8 cellular contexts compared by ENCODE assay signal in the genomic region with DNA sequence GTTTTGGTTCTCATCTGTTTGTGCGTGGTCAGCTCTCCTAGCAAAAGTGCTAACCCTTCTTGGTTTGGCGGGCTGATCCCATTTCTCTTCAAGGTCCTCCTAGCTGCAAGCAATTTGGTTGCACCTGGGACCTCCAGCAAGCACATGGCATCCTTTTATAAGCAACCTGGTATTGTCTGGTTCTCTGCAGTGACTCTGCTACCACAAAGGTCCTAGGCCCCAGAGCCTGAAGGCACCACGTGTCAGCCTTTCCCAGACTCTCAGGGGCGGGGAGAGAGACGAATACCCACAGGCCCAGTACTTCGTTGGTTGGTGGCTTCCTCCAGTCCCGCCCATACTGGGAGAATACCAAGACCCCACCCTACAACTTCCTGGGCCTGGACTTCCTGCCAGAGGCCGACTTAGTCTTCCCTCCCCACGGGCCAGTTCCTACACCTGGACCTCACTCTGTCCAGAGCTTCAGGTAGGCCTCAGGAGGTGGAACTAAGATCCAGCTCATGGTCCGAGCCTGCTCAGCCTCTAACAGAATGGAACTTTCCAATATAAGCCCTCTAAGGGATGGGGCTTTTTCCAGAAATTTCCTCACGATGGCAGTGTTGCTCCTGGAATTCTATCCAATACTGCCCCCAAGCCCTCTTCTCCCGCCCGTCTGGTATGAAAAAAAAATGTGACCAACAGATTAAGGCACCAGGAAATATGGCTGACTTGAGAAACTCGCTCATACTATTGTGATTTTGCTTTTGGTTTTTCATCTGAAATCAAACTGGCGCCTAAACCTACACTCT.
DNase-seq lines count a peak whose midpoint lies in the region; ATAC-seq and TF ChIP-seq lines count a peak whose summit lies in the region.

No MANE protein-coding gene starts in this region.

- H3K23ac ChIP-seq in neuronal stem cell (ENCODE audit: low read depth, low read length, poor library complexity), result no peak overlapping the region

- CTCF ChIA-PET in BJ (lab: Yijun Ruan, JAX), result no interaction called here

- no peaks in the 10 kb centered on the region for H3K9me3 Mint-ChIP-seq in activated T-helper 1 cell treated with anti-CD3 and anti-CD28 coated beads, Interleukin-12 subunit alpha, Interleukin-12 subunit beta, Interleukin-2, Interleukin-4 antibody, amounts not matched to agents 30 ng/mL and 10 ng/mL and 1 ng/mL, durations not matched to agents 14 hours and 24 hours and 36 hours

- no peak for TF ChIP-seq POLR2A in gastroesophageal sphincter (IDR thresholded peaks at IDR 0.05)
- TF ChIP-seq POLR2A in vagina (IDR thresholded peaks at IDR 0.05), result no peak

- H4K8ac ChIP-seq in neuronal stem cell (ENCODE audit: low read depth, low read length), result no peak overlapping the region

- intact Hi-C loops in activated T-helper 1 cell treated with anti-CD3 and anti-CD28 coated beads, Interleukin-12 subunit alpha, Interleukin-12 subunit beta, Interleukin-2, Interleukin-4 antibody, amounts not matched to agents 30 ng/mL and 10 ng/mL and 1 ng/mL, durations not matched to agents 14 hours and 24 hours and 36 hours (cut with micrococcal nuclease), result loop anchor here (1.0 kb wide), 2 partner anchors 192 to 387 kb away; no protein-coding TSS in a partner anchor
- intact Hi-C loops in vagina (cut with DNase I), result no loop called here

- H3K27me3 Mint-ChIP-seq in activated T-helper 1 cell treated with anti-CD3 and anti-CD28 coated beads, Interleukin-12 subunit alpha, Interleukin-12 subunit beta, Interleukin-2, Interleukin-4 antibody, amounts not matched to agents 30 ng/mL and 10 ng/mL and 1 ng/mL, durations not matched to agents 14 hours and 24 hours and 36 hours (ENCODE audit: insufficient read depth), result no peaks in the 10 kb centered on the region

- no peak overlapping the region for H2BK120ac ChIP-seq in neuronal stem cell (ENCODE audit: low read depth, low read length)

- peak overlapping the region in 2 of 4 donors; percentile 28 to 65 for H3K27ac ChIP-seq in gastroesophageal sphincter
- peak overlapping the region; percentile 91 for H3K27ac ChIP-seq in neuronal stem cell (replicated peaks; ENCODE audit: low read length)
- H3K27ac ChIP-seq in vagina, result no peak overlapping the region

- 0 out of 2 replicates have a peak, but pooled peaks have one; percentile 12 for TF ChIP-seq CTCF in BJ (IDR thresholded peaks at IDR 0.05; ENCODE audit: insufficient read depth, low read depth, low read length)
- TF ChIP-seq CTCF in gastroesophageal sphincter (IDR thresholded peaks at IDR 0.05), result peak in 1 of 4 experiments; percentile 74
- TF ChIP-seq CTCF in vagina (IDR thresholded peaks at IDR 0.05), result peak; percentile 37 to 70 (median 68)

- ATAC-seq in GM18870 (IDR thresholded peaks at IDR 0.05; ENCODE audit: unreplicated experiment), result peak; percentile 59
- ATAC-seq in HG03432 (IDR thresholded peaks at IDR 0.05; ENCODE audit: unreplicated experiment), result peak; percentile 86
- peak; percentile 93 for ATAC-seq in gastroesophageal sphincter

- no peak overlapping the region for H2BK5ac ChIP-seq in neuronal stem cell (ENCODE audit: low read length)

- no peaks in the 10 kb centered on the region for H3K9me3 ChIP-seq in gastroesophageal sphincter
- no peaks in the 10 kb centered on the region for H3K9me3 ChIP-seq in neuronal stem cell (replicated peaks in 1 of 2; ENCODE audit: control insufficient read depth in 2 of 2, insufficient read depth in 1 of 2, low read depth in 1 of 2, low read length in 2 of 2)
- no peaks in the 10 kb centered on the region for H3K9me3 ChIP-seq in vagina

- POLR2A ChIA-PET in BJ (lab: Charles Lee), result no interaction called here

- peaks cover 34% of the 10 kb centered on the region for H3K4me1 Mint-ChIP-seq in activated T-helper 1 cell treated with anti-CD3 and anti-CD28 coated beads, Interleukin-12 subunit alpha, Interleukin-12 subunit beta, Interleukin-2, Interleukin-4 antibody, amounts not matched to agents 30 ng/mL and 10 ng/mL and 1 ng/mL, durations not matched to agents 14 hours and 24 hours and 36 hours (ENCODE audit: low read depth)

- DNase-seq in BJ (ENCODE audit: low read depth) (no peak), NCI-H526 treated with DMSO at 0.1 percent for 48 hours (lab: John Stamatoyannopoulos, UW) (peak; percentile 73), neuronal stem cell (ENCODE audit: low spot score) (peak; percentile 81), vagina (ENCODE audit: extremely low spot score in 2 of 2) (no peak)
- peak; percentile 40 for DNase-seq in activated T-helper 1 cell treated with anti-CD3 and anti-CD28 coated beads, Interleukin-12 subunit alpha, Interleukin-12 subunit beta, Interleukin-2, Interleukin-4 antibody, amounts not matched to agents 30 ng/mL and 10 ng/mL and 1 ng/mL, durations not matched to agents 14 hours and 24 hours and 36 hours (ENCODE audit: low spot score)

- no peak overlapping the region for H3K14ac ChIP-seq in neuronal stem cell (ENCODE audit: low read length)

- H3K4me1 ChIP-seq in gastroesophageal sphincter (peaks cover 0 to 4% (median 0%) of the 10 kb centered on the region in 3 donors), neuronal stem cell (ENCODE audit: control insufficient read depth in 2 of 2, insufficient read depth in 1 of 2, low read depth in 1 of 2, low read length in 2 of 2) (peaks cover 0 to 10% of the 10 kb centered on the region in 2 donors), vagina (peaks cover 5% of the 10 kb centered on the region)

- H2BK12ac ChIP-seq in neuronal stem cell (ENCODE audit: low read length), result no peak overlapping the region

- no peak overlapping the region for H2BK15ac ChIP-seq in neuronal stem cell (ENCODE audit: low read length)

- TF ChIP-seq EP300 in gastroesophageal sphincter (IDR thresholded peaks at IDR 0.05), result no peak

- no peak overlapping the region for H2AK5ac ChIP-seq in neuronal stem cell (ENCODE audit: low read depth, low read length)

- peaks cover 4% of the 10 kb centered on the region for H3K36me3 Mint-ChIP-seq in activated T-helper 1 cell treated with anti-CD3 and anti-CD28 coated beads, Interleukin-12 subunit alpha, Interleukin-12 subunit beta, Interleukin-2, Interleukin-4 antibody, amounts not matched to agents 30 ng/mL and 10 ng/mL and 1 ng/mL, durations not matched to agents 14 hours and 24 hours and 36 hours (ENCODE audit: low read depth)

- peak overlapping the region; percentile 48 for H3K4me2 ChIP-seq in neuronal stem cell (ENCODE audit: insufficient read depth, low read length, poor library complexity, severe bottlenecking)

- H4K91ac ChIP-seq in neuronal stem cell (ENCODE audit: low read depth, low read length, poor library complexity), result no peak overlapping the region

- H3K36me3 ChIP-seq in BJ (ENCODE audit: control insufficient read depth, insufficient read depth, low read length) (no peaks in the 10 kb centered on the region), gastroesophageal sphincter (no peaks in the 10 kb centered on the region), neuronal stem cell (replicated peaks in 1 of 2; ENCODE audit: control insufficient read depth in 2 of 2, insufficient read depth in 2 of 2, low read length in 2 of 2) (peaks cover 0 to 11% of the 10 kb centered on the region in 2 donors), vagina (no peaks in the 10 kb centered on the region)

- peak overlapping the region; percentile 95 for H3K4me3 Mint-ChIP-seq in activated T-helper 1 cell treated with anti-CD3 and anti-CD28 coated beads, Interleukin-12 subunit alpha, Interleukin-12 subunit beta, Interleukin-2, Interleukin-4 antibody, amounts not matched to agents 30 ng/mL and 10 ng/mL and 1 ng/mL, durations not matched to agents 14 hours and 24 hours and 36 hours

- no peak overlapping the region for H3K4ac ChIP-seq in neuronal stem cell (ENCODE audit: low read length)

- WGBS in gastroesophageal sphincter (ENCODE audit: low coverage in 1 of 2), 2 donors, result 38 to 66% methylated on average over 4 to 6 of the region's 15 CpGs
- WGBS in neuronal stem cell (ENCODE audit: extremely low coverage in 2 of 2, insufficient read length in 2 of 2, insufficient replicate concordance in 1 of 2), 2 donors, result no CpG with 5 or more reads among the region's 15 CpGs

- peak overlapping the region; percentile 91 for H3K27ac Mint-ChIP-seq in activated T-helper 1 cell treated with anti-CD3 and anti-CD28 coated beads, Interleukin-12 subunit alpha, Interleukin-12 subunit beta, Interleukin-2, Interleukin-4 antibody, amounts not matched to agents 30 ng/mL and 10 ng/mL and 1 ng/mL, durations not matched to agents 14 hours and 24 hours and 36 hours

- peak overlapping the region; percentile 86 for H2AFZ ChIP-seq in neuronal stem cell (ENCODE audit: low read length)

- no peaks in the 10 kb centered on the region for H3K79me1 ChIP-seq in neuronal stem cell (ENCODE audit: low read depth, low read length)

- H3K9ac ChIP-seq in neuronal stem cell (ENCODE audit: low read depth, low read length, poor library complexity), result no peak overlapping the region

- H3K27me3 ChIP-seq in BJ (ENCODE audit: control insufficient read depth, insufficient read depth, low read length), result no peaks in the 10 kb centered on the region
- H3K27me3 ChIP-seq in gastroesophageal sphincter, result no peaks in the 10 kb centered on the region
- H3K27me3 ChIP-seq in neuronal stem cell (ENCODE audit: control insufficient read depth in 3 of 3, insufficient read depth in 3 of 3, low read depth in 1 of 3, low read length in 3 of 3), result peaks cover 0 to 11% (median 0%) of the 10 kb centered on the region in 3 experiments
- no peaks in the 10 kb centered on the region for H3K27me3 ChIP-seq in vagina

- H3K4me3 ChIP-seq in BJ (ENCODE audit: low read depth, low read length), result no peak overlapping the region
- no peak overlapping the region for H3K4me3 ChIP-seq in gastroesophageal sphincter
- H3K4me3 ChIP-seq in neuronal stem cell (ENCODE audit: low read length in 2 of 2), result peak overlapping the region; percentile 53 to 79
- peak overlapping the region; percentile 17 to 18 for H3K4me3 ChIP-seq in vagina

- no peak overlapping the region for H3K18ac ChIP-seq in neuronal stem cell (ENCODE audit: low read length)

Comparison
In these comparisons a context has a peak if more than half of its experiments do, and no peak if none do; other contexts are left out.
1. DNase-seq: peak in NCI-H526 treated with DMSO at 0.1 percent for 48 hours (single experiment), activated T-helper 1 cell treated with anti-CD3 and anti-CD28 coated beads, Interleukin-12 subunit alpha, Interleukin-12 subunit beta, Interleukin-2, Interleukin-4 antibody, amounts not matched to agents 30 ng/mL and 10 ng/mL and 1 ng/mL, durations not matched to agents 14 hours and 24 hours and 36 hours (single experiment) and neuronal stem cell (single experiment); none in BJ (single experiment) and vagina (0 of 2).
2. H3K4me3 ChIP-seq: peak in neuronal stem cell (2 of 2) and vagina (2 of 2); none in BJ (single experiment) and gastroesophageal sphincter (0 of 2).
3. Peak in every context shown above with its lines, with median percentiles within 50 percentile points of each other: ATAC-seq.